8 cellular contexts compared by ENCODE assay signal in genomic region chr5:61055434-61056006, GRCh38.
DNase-seq lines count a peak whose midpoint lies in the region; ATAC-seq and TF ChIP-seq lines count a peak whose summit lies in the region.

No MANE protein-coding gene starts in this region.

- TF ChIP-seq POLR2A in sigmoid colon (IDR thresholded peaks at IDR 0.05) = no peak

- TF ChIP-seq CTCF in C4-2B (conservative IDR thresholded peaks at IDR 0.05) (peak; percentile 82), foreskin keratinocyte (conservative IDR thresholded peaks at IDR 0.05) (peak; percentile 85), sigmoid colon (IDR thresholded peaks at IDR 0.05) (peak in 3 of 4 experiments; percentile 19 to 54 (median 44))

- TF ChIP-seq EP300 in sigmoid colon (IDR thresholded peaks at IDR 0.05) = no peak

- no peaks in the 10 kb centered on the region for H3K9me3 ChIP-seq in sigmoid colon

- H3K36me3 ChIP-seq in sigmoid colon = no peaks in the 10 kb centered on the region

- DNase-seq in NCI-H1417 (lab: John Stamatoyannopoulos, UW) (peak; percentile 21 to 71 (median 29)), SW480 (ENCODE audit: low spot score) (peak; percentile 58), foreskin keratinocyte (peak in 1 of 2 donors; percentile 47), sigmoid colon (no peak)

- H3K4me1 ChIP-seq in foreskin keratinocyte (peaks cover 33% of the 10 kb centered on the region), sigmoid colon (peaks cover 0 to 13% (median 7%) of the 10 kb centered on the region in 4 donors)

- ATAC-seq in GM19023 (IDR thresholded peaks at IDR 0.05; ENCODE audit: unreplicated experiment) = peak; percentile 63
- ATAC-seq in foreskin keratinocyte = peak; percentile 33
- ATAC-seq in HG03442 (IDR thresholded peaks at IDR 0.05; ENCODE audit: unreplicated experiment) = no peak
- no peak for ATAC-seq in HG02870 (IDR thresholded peaks at IDR 0.05; ENCODE audit: unreplicated experiment)

- no peak overlapping the region for H3K27ac ChIP-seq in C4-2B
- no peak overlapping the region for H3K27ac ChIP-seq in foreskin keratinocyte
- H3K27ac ChIP-seq in sigmoid colon = no peak overlapping the region

- intact Hi-C loops in sigmoid colon (cut with DNase I) = loop anchor here (5.0 kb wide), 1 partner anchor 602 kb away; no protein-coding TSS in a partner anchor

- no peak overlapping the region for H3K4me3 ChIP-seq in sigmoid colon

- H3K27me3 ChIP-seq in foreskin keratinocyte (no peaks in the 10 kb centered on the region), sigmoid colon (no peaks in the 10 kb centered on the region)

Comparison
In these comparisons a context has a peak if more than half of its experiments do, and no peak if none do; other contexts are left out.
1. ATAC-seq: peak in GM19023 (single experiment) and foreskin keratinocyte (single experiment); none in HG03442 (single experiment) and HG02870 (single experiment).
2. Peak in every context shown above with its lines, with median percentiles within 50 percentile points of each other: CTCF ChIP-seq.